8 cellular contexts compared by ENCODE assay signal in the genomic region with DNA sequence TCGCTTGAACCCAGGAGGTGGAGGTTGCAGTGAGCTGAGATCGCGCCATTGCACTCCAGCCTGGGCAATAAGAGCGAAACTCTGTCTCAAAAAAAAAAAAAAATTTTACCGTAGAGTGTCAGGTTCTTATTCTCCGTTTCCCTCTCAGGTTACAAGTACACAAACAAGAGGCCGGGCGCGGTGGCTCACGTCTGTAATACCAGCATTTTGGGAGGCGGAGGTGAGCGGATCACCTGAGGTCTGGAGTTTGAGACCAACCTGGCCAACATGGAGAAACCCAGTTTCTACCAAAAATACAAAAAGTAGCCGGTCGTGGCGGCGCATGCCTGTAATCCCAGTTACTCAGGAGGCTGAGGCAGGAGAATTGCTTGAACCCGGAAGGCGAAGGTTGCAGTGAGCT. TPM values are rescaled to one million over a fixed set of nuclear protein-coding genes. Genes with fewer than 3 reads are reported as not detected.
A peak's percentile ranks its signal among the peaks of the same experiment; 100 is the strongest.
DNase-seq lines count a peak whose midpoint lies in the region; FAIRE-seq and TF ChIP-seq lines count a peak whose summit lies in the region.
"Not testable (repeated sequence)": the region's sequence is repeated elsewhere in the genome, so short reads cannot be mapped to it uniquely, and the experiment has no call there.

No MANE protein-coding gene starts in this region.

- WGBS in H1 (ENCODE audit: extremely low coverage in 1 of 2, insufficient coverage in 1 of 2, insufficient read length in 1 of 2, insufficient replicate concordance in 2 of 2, low coverage in 1 of 2, low lambda C conversion rate in 2 of 2, missing lambda C conversion rate in 1 of 2), 2 experiments: 75% methylated on average over 18 of the region's 18 CpGs; no CpG with 5 or more reads in 1 of the 2 experiments

- H2BK5ac ChIP-seq in H1 (ENCODE audit: low read depth, low read length): peak overlapping the region; percentile 88; the same call in 1 of the 2 replicates

- H3K27me3 ChIP-seq in BJ (ENCODE audit: control insufficient read depth, insufficient read depth, low read length); HL-60 (ENCODE audit: insufficient read depth, poor library complexity, severe bottlenecking); H1 (replicated peaks in 1 of 4; ENCODE audit: control insufficient read depth in 3 of 4, extremely low read depth in 1 of 4, insufficient read depth in 3 of 4, low read length in 3 of 4); iPS-18a (ENCODE audit: control insufficient read depth, insufficient read depth, low read length); stomach smooth muscle (ENCODE audit: control insufficient read depth in 1 of 2, insufficient read depth in 2 of 2, low read length in 2 of 2): not testable (repeated sequence)

- peaks cover 0 to 43% of the 10 kb centered on the region in 2 experiments; a peak in 2 of 4 replicates for H3K79me2 ChIP-seq in H1 (ENCODE audit: control insufficient read depth in 1 of 2, insufficient read depth in 2 of 2, low read length in 2 of 2)

- H3K4me3 Mint-ChIP-seq in activated naive CD8-positive, alpha-beta T cell: peak overlapping the region; percentile 100
- peak overlapping the region; percentile 94 to 98 (median 95) for H3K4me3 Mint-ChIP-seq in nephron

- not testable (repeated sequence) for H2BK120ac ChIP-seq in H1 (replicated peaks; ENCODE audit: low read depth, low read length)

- H3K14ac ChIP-seq in H1 (ENCODE audit: insufficient read length): not testable (repeated sequence)

- H3K27me3 Mint-ChIP-seq in activated naive CD8-positive, alpha-beta T cell; nephron (ENCODE audit: low read depth): not testable (repeated sequence)

- not testable (repeated sequence) for H4K8ac ChIP-seq in H1 (ENCODE audit: extremely low read depth, insufficient read depth, low read length)

- H3K4me2 ChIP-seq in H1 (ENCODE audit: insufficient read depth in 1 of 2, low read depth in 2 of 2, low read length in 2 of 2): peak overlapping the region; percentile 64 to 71

- DNase-seq in BJ (ENCODE audit: low read depth); HL-60 (ENCODE audit: low read depth in 1 of 2, low spot score in 1 of 2); RWPE1 (ENCODE audit: low spot score); H1 (ENCODE audit: low read depth in 1 of 2, low spot score in 2 of 2): not testable (repeated sequence)

- not testable (repeated sequence) for H4K20me1 ChIP-seq in H1 (replicated peaks in 1 of 2; ENCODE audit: control insufficient read depth in 1 of 2, insufficient read depth in 2 of 2, low read length in 2 of 2)

- not testable (repeated sequence) for H3K36me3 Mint-ChIP-seq in activated naive CD8-positive, alpha-beta T cell
- peaks cover 51% of the 10 kb centered on the region for H3K36me3 Mint-ChIP-seq in nephron (ENCODE audit: low read depth)

- peak overlapping the region; percentile 90 for H3K4me3 ChIP-seq in BJ (ENCODE audit: low read depth, low read length)
- peak overlapping the region; percentile 85 for H3K4me3 ChIP-seq in HL-60 (replicated peaks; ENCODE audit: insufficient read depth, low read length)
- peak overlapping the region; percentile 85 to 88 (median 86); a peak in 7 of 8 replicates for H3K4me3 ChIP-seq in H1 (ENCODE audit: extremely low read depth in 1 of 4, insufficient read depth in 2 of 4, low read depth in 3 of 4, low read length in 4 of 4)
- H3K4me3 ChIP-seq in iPS-18a (ENCODE audit: low read length): peak overlapping the region; percentile 99
- H3K4me3 ChIP-seq in stomach smooth muscle (ENCODE audit: low read length in 2 of 2): peak overlapping the region; percentile 94 to 96

- CTCF ChIA-PET in BJ (lab: Yijun Ruan, JAX) (interaction anchor here (1.0 to 1.2 kb wide), 2 partner anchors 10 to 14 kb away, joined by 3 to 7 read pairs; no protein-coding TSS in a partner anchor), H1 (lab: Charles Lee; ENCODE audit: partially characterized antibody) (interaction anchor here (0.6 to 2.2 kb wide), 3 partner anchors 11 to 122 kb away, joined by 3 to 5 read pairs (median 5); no protein-coding TSS in a partner anchor)
- CTCF ChIA-PET in RWPE1 (lab: Yijun Ruan, JAX): not testable (repeated sequence)

- not testable (repeated sequence) for H3K18ac ChIP-seq in H1 (ENCODE audit: extremely low read depth, low read length)

- FAIRE-seq in H1 (lab: Jason Lieb, UNC): not testable (repeated sequence)

- peak overlapping the region; percentile 94 for H3K27ac ChIP-seq in HL-60 (replicated peaks)
- peak overlapping the region; percentile 99 for H3K27ac ChIP-seq in RWPE1
- not testable (repeated sequence) for H3K27ac ChIP-seq in H1 (ENCODE audit: low read depth, low read length); iPS-18a (ENCODE audit: low read length)
- H3K27ac ChIP-seq in stomach smooth muscle (ENCODE audit: low read length): peak overlapping the region; percentile 93

- H3K9me3 ChIP-seq in H1 (ENCODE audit: insufficient read depth in 2 of 2, low read depth in 1 of 2, low read length in 1 of 2); iPS-18a (ENCODE audit: control insufficient read depth, low read depth, low read length); stomach smooth muscle (ENCODE audit: control insufficient read depth in 2 of 2, low read length in 2 of 2): not testable (repeated sequence)

- not testable (repeated sequence) for H3K9ac ChIP-seq in H1 (replicated peaks in 1 of 4; ENCODE audit: extremely low read depth in 1 of 4, low read depth in 3 of 4, low read length in 3 of 4)
- H3K9ac ChIP-seq in iPS-18a (ENCODE audit: low read length) (peak overlapping the region; percentile 96), stomach smooth muscle (ENCODE audit: low read length in 2 of 2) (peak overlapping the region; percentile 93 to 94)

- not testable (repeated sequence) for TF ChIP-seq EP300 in H1 (IDR thresholded peaks at IDR 0.05; ENCODE audit: borderline replicate concordance in 1 of 2, low read depth in 2 of 2, low read length in 2 of 2)

- not testable (repeated sequence) for H2BK12ac ChIP-seq in H1 (ENCODE audit: low read depth, low read length)

- not testable (repeated sequence) for H3K56ac ChIP-seq in H1 (replicated peaks; ENCODE audit: insufficient read length, low read depth, low read length)

- not testable (repeated sequence) for H3K4me1 ChIP-seq in H1 (replicated peaks in 1 of 4; ENCODE audit: control insufficient read depth in 3 of 4, insufficient read depth in 4 of 4, low read length in 3 of 4); iPS-18a (ENCODE audit: control insufficient read depth, low read depth, low read length)
- peaks cover 23% of the 10 kb centered on the region for H3K4me1 ChIP-seq in stomach smooth muscle (ENCODE audit: control insufficient read depth, insufficient read depth, low read length)

- H2AK5ac ChIP-seq in H1 (ENCODE audit: low read depth, low read length): not testable (repeated sequence)

- POLR2A ChIA-PET in BJ (lab: Charles Lee): interaction anchor here (0.6 kb wide), 1 partner anchor 217 kb away, joined by 7 read pairs; no protein-coding TSS in a partner anchor
- POLR2A ChIA-PET in RWPE1 (lab: Yijun Ruan, JAX; ENCODE audit: low non-redundant PET): not testable (repeated sequence)
- POLR2A ChIA-PET in H1 (lab: Charles Lee; ENCODE audit: partially characterized antibody): interaction anchor here (0.6 to 2.5 kb wide), 10 partner anchors 9 to 394 kb away, joined by 3 to 11 read pairs (median 4); a partner anchor contains a TSS

- not testable (repeated sequence) for TF ChIP-seq POLR2A in H1 (IDR thresholded peaks at IDR 0.05; ENCODE audit: control extremely low read depth in 1 of 2, low read depth in 2 of 2, low read length in 2 of 2)

- not testable (repeated sequence) for H3K36me3 ChIP-seq in BJ (ENCODE audit: control insufficient read depth, insufficient read depth, low read length); H1 (ENCODE audit: control insufficient read depth in 2 of 4, insufficient read depth in 4 of 4, low read length in 3 of 4); iPS-18a (ENCODE audit: control insufficient read depth, low read depth, low read length); stomach smooth muscle (ENCODE audit: control insufficient read depth in 2 of 2, insufficient read depth in 2 of 2, low read length in 2 of 2)

- H2BK20ac ChIP-seq in H1 (ENCODE audit: low read length): not testable (repeated sequence)

- H4K91ac ChIP-seq in H1 (replicated peaks; ENCODE audit: insufficient read length, low read length): not testable (repeated sequence)

- TF ChIP-seq CTCF in BJ (IDR thresholded peaks at IDR 0.05; ENCODE audit: insufficient read depth, low read depth, low read length); HL-60 (IDR thresholded peaks at IDR 0.05; ENCODE audit: insufficient read depth, low read length); RWPE1 (conservative IDR thresholded peaks at IDR 0.05; ENCODE audit: low read depth); H1 (IDR thresholded peaks at IDR 0.05; ENCODE audit: control extremely low read depth in 1 of 3, insufficient read depth in 1 of 3, low read depth in 1 of 3, low read length in 3 of 3); nephron (IDR thresholded peaks at IDR 0.05; ENCODE audit: unreplicated experiment in 3 of 3): not testable (repeated sequence)

- H3K23me2 ChIP-seq in H1 (ENCODE audit: low read depth, low read length): not testable (repeated sequence)

- H2BK15ac ChIP-seq in H1 (ENCODE audit: low read length): not testable (repeated sequence)

- H3K23ac ChIP-seq in H1 (ENCODE audit: insufficient read length): not testable (repeated sequence)

- H3K27ac Mint-ChIP-seq in activated naive CD8-positive, alpha-beta T cell: peak overlapping the region; percentile 86
- peak overlapping the region; percentile 97 to 99 (median 99) for H3K27ac Mint-ChIP-seq in nephron

- TF ChIP-seq RAD21 in H1 (IDR thresholded peaks at IDR 0.05 in 1 of 2, conservative IDR thresholded peaks at IDR 0.05 in 1 of 2; ENCODE audit: low read depth in 2 of 2, low read length in 2 of 2): not testable (repeated sequence)

- H3K9me3 Mint-ChIP-seq in activated naive CD8-positive, alpha-beta T cell (ENCODE audit: low read depth): not testable (repeated sequence)
- peaks cover 25% of the 10 kb centered on the region for H3K9me3 Mint-ChIP-seq in nephron

- not testable (repeated sequence) for H3K4ac ChIP-seq in H1 (replicated peaks; ENCODE audit: insufficient read length, low read depth, low read length)

- H4K5ac ChIP-seq in H1 (ENCODE audit: insufficient read length, low read depth, low read length): not testable (repeated sequence)

- not testable (repeated sequence) for H3K79me1 ChIP-seq in H1 (ENCODE audit: low read depth, low read length)

- peaks cover 52% of the 10 kb centered on the region for H3K4me1 Mint-ChIP-seq in activated naive CD8-positive, alpha-beta T cell (ENCODE audit: low read depth)
- H3K4me1 Mint-ChIP-seq in nephron: peaks cover 10% of the 10 kb centered on the region

- H2AFZ ChIP-seq in H1 (ENCODE audit: low read length): not testable (repeated sequence)

RNA-seq across cellular contexts. Expression of a gene that starts 1.1 kb away (rescaled TPM):
- polyA plus RNA-seq in BJ (2011; rRNA removed) (1.4 and 2.9 TPM in 2 replicates), H1 (2011; rRNA removed) (0.89 and 0.91 TPM in 2 replicates)
- polyA minus RNA-seq in BJ (2011; rRNA and poly(A)+ RNA removed): 3.3 and 4.2 TPM in 2 replicates
- 7.8 and 10.4 TPM in 2 replicates for total RNA-seq in H1 (2021; fragmentation: NEBNext Ultra II Directional; extraction: Animal tissue kit (Norgen Biotek cat#: 25700))
- 1.8 TPM for polyA plus RNA-seq in H1 (2011; cell fraction: cytosol; rRNA removed)
- 2.8 TPM for polyA plus RNA-seq in H1 (2011; cell fraction: nucleus; rRNA removed)
- polyA plus RNA-seq in H1 (2012, experiment 1 of 2): 2.1 to 3.1 TPM (median 2.2 TPM) in 4 replicates
- polyA plus RNA-seq in H1 (2012, experiment 2 of 2): 0.37 TPM
- polyA plus RNA-seq in H1 (2013, experiment 1 of 2): 2.8 TPM
- 2.5 TPM for polyA plus RNA-seq in H1 (2013, experiment 2 of 2)
- 5.0 and 10.0 TPM in 2 replicates for polyA minus RNA-seq in H1 (2011; rRNA and poly(A)+ RNA removed)
- polyA minus RNA-seq in H1 (2011; cell fraction: cytosol; rRNA and poly(A)+ RNA removed): 5.6 TPM
- 21.2 TPM for polyA minus RNA-seq in H1 (2011; cell fraction: nucleus; rRNA and poly(A)+ RNA removed)
